In genomic region chr1:101025283-101025679, GRCh38 we compare ENCODE assay signal across 8 cellular contexts. TPM values are rescaled to one million over a fixed set of nuclear protein-coding genes. Genes with fewer than 3 reads are reported as not detected.
DNase-seq lines count a peak whose midpoint lies in the region; ATAC-seq and TF ChIP-seq lines count a peak whose summit lies in the region.

No MANE protein-coding gene starts in this region.

- CTCF ChIA-PET in HCT116 (lab: Charles Lee) = no interaction called here
- CTCF ChIA-PET in activated naive CD4-positive, alpha-beta T cell treated with anti-CD3 and anti-CD28 coated beads for 36 hours (lab: Charles Lee) = interaction anchor here (0.6 to 1.4 kb wide), 5 partner anchors 10 to 265 kb away, joined by 3 to 5 read pairs (median 4); no protein-coding TSS in a partner anchor

- H3K4me1 ChIP-seq in HCT116 (ENCODE audit: control insufficient read depth in 1 of 2, insufficient read depth in 2 of 2, low read length in 2 of 2) (peaks cover 4 to 12% of the 10 kb centered on the region in 2 experiments; a peak in 3 of 4 replicates), MM.1S (ENCODE audit: low read length) (no peaks in the 10 kb centered on the region), right cardiac atrium (ENCODE audit: control insufficient read depth, insufficient read depth, low read length) (no peaks in the 10 kb centered on the region), sigmoid colon (peaks cover 0 to 22% (median 13%) of the 10 kb centered on the region in 4 donors)

- H3K9me3 Mint-ChIP-seq in activated naive CD4-positive, alpha-beta T cell treated with anti-CD3 and anti-CD28 coated beads for 36 hours = no peaks in the 10 kb centered on the region

- H4K20me1 ChIP-seq in HCT116 (ENCODE audit: insufficient read depth) = peaks cover 4% of the 10 kb centered on the region; the same call in 1 of the 2 replicates
- no peaks in the 10 kb centered on the region for H4K20me1 ChIP-seq in MM.1S (ENCODE audit: insufficient read depth, low read length)

- H3K79me2 ChIP-seq in HCT116 (ENCODE audit: insufficient read depth, low read length) = peaks cover 69% of the 10 kb centered on the region
- H3K79me2 ChIP-seq in MM.1S (ENCODE audit: low read length) = peaks cover 13% of the 10 kb centered on the region

- RAD21 ChIA-PET in HCT116 (lab: Charles Lee; ENCODE audit: low non-redundant PET in 1 of 2, low total read pairs in 2 of 2, uncharacterized antibody in 2 of 2, unreplicated experiment in 2 of 2) = no interaction called here

- H3K36me3 ChIP-seq in HCT116 (ENCODE audit: control insufficient read depth in 1 of 2, insufficient read depth in 2 of 2, low read length in 2 of 2) (peaks cover 0 to 6% of the 10 kb centered on the region in 2 experiments; a peak in 2 of 4 replicates), MM.1S (replicated peaks; ENCODE audit: insufficient read depth, low read length) (no peaks in the 10 kb centered on the region), sigmoid colon (no peaks in the 10 kb centered on the region)

- TSS peak; percentile 80 for BruUV-seq in HCT116 (replicated peaks; lab: Mats Ljungman, UMichigan)

- H3K4me2 ChIP-seq in HCT116 (ENCODE audit: low read length) = peak overlapping the region; percentile 81
- peak overlapping the region; percentile 67 for H3K4me2 ChIP-seq in MM.1S (ENCODE audit: low read depth, low read length)

- TF ChIP-seq EP300 in sigmoid colon (IDR thresholded peaks at IDR 0.05) = no peak

- H3K4me1 Mint-ChIP-seq in activated naive CD4-positive, alpha-beta T cell treated with anti-CD3 and anti-CD28 coated beads for 36 hours (ENCODE audit: low read depth) = peaks cover 63% of the 10 kb centered on the region

- H3K4me3 ChIP-seq in HCT116 (replicated peaks in 1 of 2; ENCODE audit: low read depth in 1 of 2, low read length in 2 of 2) = peak overlapping the region; percentile 89 to 92
- H3K4me3 ChIP-seq in MM.1S (ENCODE audit: low read length) = peak overlapping the region; percentile 81
- H3K4me3 ChIP-seq in right cardiac atrium (ENCODE audit: low read length) = peak overlapping the region; percentile 93
- peak overlapping the region; percentile 52 to 69 (median 61) for H3K4me3 ChIP-seq in sigmoid colon

- TF ChIP-seq CTCF in HCT116 (IDR thresholded peaks at IDR 0.05 in 2 of 3, conservative IDR thresholded peaks at IDR 0.05 in 1 of 3; ENCODE audit: borderline replicate concordance in 1 of 3, insufficient read depth in 1 of 3, low read depth in 2 of 3, low read length in 2 of 3) (no peak), MM.1S (IDR thresholded peaks at IDR 0.05; ENCODE audit: low read length) (no peak), sigmoid colon (IDR thresholded peaks at IDR 0.05) (no peak)

- ATAC-seq in GM18498 (IDR thresholded peaks at IDR 0.05; ENCODE audit: unreplicated experiment) = peak; percentile 29
- peak; percentile 43 for ATAC-seq in HCT116
- peak; percentile 50 to 66 for ATAC-seq in right cardiac atrium

- peak overlapping the region; percentile 76 for H3K9ac ChIP-seq in HCT116 (ENCODE audit: low read length)
- H3K9ac ChIP-seq in MM.1S (ENCODE audit: low read length) = peak overlapping the region; percentile 75

- TF ChIP-seq POLR2A in HCT116 (IDR thresholded peaks at IDR 0.05; ENCODE audit: borderline replicate concordance, extremely low read depth, insufficient read depth, insufficient read length) = no peak
- TF ChIP-seq POLR2A in sigmoid colon (IDR thresholded peaks at IDR 0.05) = no peak

- TF ChIP-seq RAD21 in HCT116 (IDR thresholded peaks at IDR 0.05; ENCODE audit: low read depth) = no peak

- intact Hi-C loops in HCT116 (cut with micrococcal nuclease) (loop anchor here (10.0 kb wide), 2 partner anchors 210 to 260 kb away; partner anchors contain the start of gene S1PR1), right cardiac atrium (cut with DNase I) (loop anchor here in 1 of 4 donors (5.0 kb wide), 1 partner anchor 212 kb away; the partner anchor contains the start of gene S1PR1), sigmoid colon (cut with DNase I) (loop anchor here (5.0 kb wide), 1 partner anchor 128 kb away; the partner anchor contains the start of gene SLC30A7)
- intact Hi-C loops in activated naive CD4-positive, alpha-beta T cell treated with anti-CD3 and anti-CD28 coated beads for 36 hours (cut with micrococcal nuclease) = loop anchor here (1.0 to 5.0 kb wide), 6 partner anchors 19 to 213 kb away; no protein-coding TSS in a partner anchor

- peak overlapping the region; percentile 98 for H3K27ac Mint-ChIP-seq in activated naive CD4-positive, alpha-beta T cell treated with anti-CD3 and anti-CD28 coated beads for 36 hours

- no peak for DNase-seq in HCT116 (ENCODE audit: low read depth, low spot score)
- no peak for DNase-seq in MM.1S
- DNase-seq in activated naive CD4-positive, alpha-beta T cell treated with anti-CD3 and anti-CD28 coated beads for 36 hours = peak; percentile 19
- DNase-seq in right cardiac atrium = no peak
- no peak for DNase-seq in sigmoid colon
- no peak for DNase-seq in effector CD4-positive, alpha-beta T cell
- DNase-seq in COLO829 (ENCODE audit: low spot score) = no peak

- no peaks in the 10 kb centered on the region for H3K27me3 Mint-ChIP-seq in activated naive CD4-positive, alpha-beta T cell treated with anti-CD3 and anti-CD28 coated beads for 36 hours (ENCODE audit: low read depth)

- POLR2A ChIA-PET in HCT116 (lab: Charles Lee) = interaction anchor here (0.5 to 1.4 kb wide), 2 partner anchors 10 to 699 kb away, joined by 3 read pairs; no protein-coding TSS in a partner anchor

- WGBS in right cardiac atrium = under 1% methylated on average over 9 of the region's 9 CpGs
- 0 to 1% methylated on average over 9 of the region's 9 CpGs for WGBS in sigmoid colon, 2 donors

- H3K9me2 ChIP-seq in HCT116 (ENCODE audit: insufficient read depth) (no peaks in the 10 kb centered on the region), MM.1S (replicated peaks; ENCODE audit: insufficient read depth, low read length) (no peaks in the 10 kb centered on the region)

- H3K4me3 Mint-ChIP-seq in activated naive CD4-positive, alpha-beta T cell treated with anti-CD3 and anti-CD28 coated beads for 36 hours = peak overlapping the region; percentile 99

- H2AFZ ChIP-seq in HCT116 (ENCODE audit: low read depth, low read length, poor library complexity, severe bottlenecking) = no peak overlapping the region
- H2AFZ ChIP-seq in MM.1S (ENCODE audit: low read length) = peak overlapping the region; percentile 82

- no peaks in the 10 kb centered on the region for H3K9me3 ChIP-seq in HCT116 (ENCODE audit: control insufficient read depth in 1 of 2, insufficient read depth in 1 of 2, low read depth in 1 of 2, low read length in 2 of 2)
- H3K9me3 ChIP-seq in MM.1S (replicated peaks; ENCODE audit: insufficient read depth, low read length) = no peaks in the 10 kb centered on the region
- no peaks in the 10 kb centered on the region for H3K9me3 ChIP-seq in right cardiac atrium (ENCODE audit: control insufficient read depth, low read length)
- no peaks in the 10 kb centered on the region for H3K9me3 ChIP-seq in sigmoid colon

- H3K27me3 ChIP-seq in HCT116 (ENCODE audit: insufficient read depth, low read length) (no peaks in the 10 kb centered on the region), MM.1S (replicated peaks; ENCODE audit: insufficient read depth, low read length) (no peaks in the 10 kb centered on the region), right cardiac atrium (ENCODE audit: control insufficient read depth, insufficient read depth) (no peaks in the 10 kb centered on the region), sigmoid colon (no peaks in the 10 kb centered on the region)

- H3F3A ChIP-seq in MM.1S (ENCODE audit: insufficient read depth, low read length) = no peaks in the 10 kb centered on the region

- H3K27ac ChIP-seq in HCT116 (ENCODE audit: low read depth, low read length) = peak overlapping the region; percentile 49
- peak overlapping the region; percentile 8; the same call in 1 of the 2 replicates for H3K27ac ChIP-seq in MM.1S (ENCODE audit: low read length)
- H3K27ac ChIP-seq in right cardiac atrium (ENCODE audit: low read length) = peak overlapping the region; percentile 92
- peak overlapping the region; percentile 76 to 85 (median 83) for H3K27ac ChIP-seq in sigmoid colon

- H3K36me3 Mint-ChIP-seq in activated naive CD4-positive, alpha-beta T cell treated with anti-CD3 and anti-CD28 coated beads for 36 hours (ENCODE audit: low read depth) = peaks cover 63% of the 10 kb centered on the region

TF ChIP-seq in HCT116, 20 proteins besides CTCF, POLR2A, EP300 and RAD21 (continues in another document):
- TF ChIP-seq SRF (IDR thresholded peaks at IDR 0.05; ENCODE audit: low read depth) = no peak
- no peak for TF ChIP-seq EZH2 (IDR thresholded peaks at IDR 0.05)
- TF ChIP-seq EGR1 (IDR thresholded peaks at IDR 0.05; ENCODE audit: low read depth) = no peak
- TF ChIP-seq SIN3A (IDR thresholded peaks at IDR 0.05; ENCODE audit: low read depth) = no peak
- TF ChIP-seq POLR2AphosphoS5 (IDR thresholded peaks at IDR 0.05; ENCODE audit: low read depth, low read length) = no peak
- no peak for TF ChIP-seq CEBPB (IDR thresholded peaks at IDR 0.05; ENCODE audit: low read depth)
- no peak for TF ChIP-seq YY1 (IDR thresholded peaks at IDR 0.05; ENCODE audit: extremely low read depth, insufficient replicate concordance, low read depth, low read length)
- TF ChIP-seq ZBTB33 (IDR thresholded peaks at IDR 0.05; ENCODE audit: extremely low read depth, insufficient replicate concordance, low read length) = no peak

RNA-seq across cellular contexts. Expression of gene DPH5, which starts 0.3 kb away (rescaled TPM):
- total RNA-seq in HCT116 (2021; ENCODE audit: unreplicated experiment) (55.8 TPM), right cardiac atrium (10 to 100 TPM; 30.9 to 41.2 (median 35.0) TPM), sigmoid colon (10 to 100 TPM; 24.5 to 38.5 (median 33.7) TPM)
- polyA plus RNA-seq in HCT116 (2012) = 27.4 and 36.4 TPM in 2 replicates
- total RNA-seq in activated naive CD4-positive, alpha-beta T cell treated with anti-CD3 and anti-CD28 coated beads for 36 hours = 10 to 100 TPM; 61.7 to 66.3 TPM
- polyA plus RNA-seq in right cardiac atrium (36.1 TPM), sigmoid colon (10 to 100 TPM; 23.1 to 31.0 (median 28.2) TPM)

Comparison
In these comparisons a context has a peak if more than half of its experiments do, and no peak if none do; other contexts are left out.
1. H3K27ac ChIP-seq: peak in every context shown above with its lines; median percentile 92 in right cardiac atrium; 83 in sigmoid colon; 49 in HCT116; 8 in MM.1S.